29 cellular contexts compared by ENCODE assay signal in the genomic region with DNA sequence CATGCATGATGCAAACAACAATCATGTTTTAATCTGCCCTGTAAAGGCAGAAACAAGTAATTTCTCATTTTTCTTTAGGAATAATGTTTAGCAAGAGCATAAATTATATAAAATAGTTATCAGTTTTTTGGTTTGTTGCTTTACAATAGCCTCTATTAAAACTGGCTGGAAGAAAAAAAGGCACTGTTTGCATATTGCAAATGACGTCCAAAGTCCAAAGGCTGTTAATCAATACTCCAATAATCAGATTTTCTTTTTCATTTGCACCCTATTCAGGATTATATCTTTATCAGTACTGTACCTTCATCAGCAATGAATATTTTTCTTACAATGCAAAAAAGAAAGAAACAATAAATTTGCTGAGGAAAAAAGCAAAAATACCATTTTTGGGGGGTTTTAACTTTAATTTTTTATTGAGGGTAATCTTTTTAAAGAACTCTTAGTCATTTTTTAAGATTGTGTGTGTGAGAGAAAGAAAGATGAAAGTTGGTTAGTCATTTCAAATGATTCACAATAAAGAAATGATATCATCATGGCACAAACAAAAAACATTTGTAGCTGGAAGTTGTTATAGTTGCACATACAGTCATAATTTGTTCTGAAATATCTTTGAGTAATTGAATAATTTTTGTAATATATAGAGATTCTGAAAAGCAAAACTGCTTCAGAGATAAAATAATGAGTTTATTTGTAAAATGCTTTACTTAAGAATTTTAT. TPM values are rescaled to one million over a fixed set of nuclear protein-coding genes. Genes with fewer than 3 reads are reported as not detected.
DNase-seq lines count a peak whose midpoint lies in the region; ATAC-seq and TF ChIP-seq lines count a peak whose summit lies in the region.
"Had no signal": no experiment of that assay in that cellular context is flagged by ENCODE, and none has a peak within 500 bp of the region (broad histone marks: within the 10 kb centered on the region; RNA-seq: fewer than 3 reads in every experiment).

No MANE protein-coding gene starts in this region.

- no peak for ATAC-seq in SK-N-SH treated with all-trans-retinoic acid at 6 μM for 48 hours
- ATAC-seq: K562 had no signal

- 9% methylated on average over 1 of the region's 1 CpG for WGBS in SK-N-SH (ENCODE audit: low lambda C conversion rate)
- 68 to 70% (median 69%) methylated on average over 1 of the region's 1 CpG for WGBS in ovary, 3 donors

- no peak overlapping the region for H3K4me3 ChIP-seq in SK-N-SH (ENCODE audit: low read depth in 2 of 2, low read length in 1 of 2)
- no peak overlapping the region for H3K4me3 ChIP-seq in ovary
- H3K4me3 ChIP-seq: adrenal gland, BLaER1, breast epithelium, coronary artery, K562, lung, prostate gland, tibial artery had no signal

- no peak for TF ChIP-seq RAD21 in SK-N-SH (IDR thresholded peaks at IDR 0.05; ENCODE audit: low read length)

- H3K36me3 ChIP-seq in SK-N-SH (replicated peaks in 1 of 2; ENCODE audit: control insufficient read depth in 1 of 2, insufficient read depth in 2 of 2, low read length in 1 of 2) (no peaks in the 10 kb centered on the region), ovary (no peaks in the 10 kb centered on the region)
- H3K36me3 ChIP-seq: adrenal gland, BLaER1, breast epithelium, prostate gland, tibial artery had no signal

- H3K4me1 ChIP-seq in SK-N-SH (ENCODE audit: control insufficient read depth in 1 of 2, insufficient read depth in 2 of 2, low read depth in 1 of 2, low read length in 1 of 2) (no peaks in the 10 kb centered on the region), ovary (ENCODE audit: insufficient read depth) (no peaks in the 10 kb centered on the region)
- H3K4me1 ChIP-seq: adrenal gland, BLaER1, breast epithelium, prostate gland, tibial artery had no signal

- no peak for TF ChIP-seq EP300 in SK-N-SH (IDR thresholded peaks at IDR 0.05; ENCODE audit: borderline replicate concordance in 1 of 2, low read depth in 1 of 2, low read length in 1 of 2)
- no peak for TF ChIP-seq EP300 in ovary (IDR thresholded peaks at IDR 0.05)

- DNase-seq in SK-N-SH (no peak), amniotic epithelial cell (ENCODE audit: low read depth) (peak; percentile 20), iris pigment epithelial cell (ENCODE audit: low read depth) (peak; percentile 58), stromal cell of bone marrow (ENCODE audit: low read depth) (peak; percentile 45), ovary (no peak), GM10248 (ENCODE audit: extremely low spot score) (no peak), SIG-M5 (lab: John Stamatoyannopoulos, UW) (no peak)
- DNase-seq: activated B cell treated with CpG ODN at 0.5 μM for 24 hours; activated CD4-positive, alpha-beta T cell treated with anti-CD3 and anti-CD28 coated beads, Interleukin-2, amount 50 U/mL, for 48 hours; activated gamma-delta T cell treated with Interleukin-2 at 50 U/mL for 16 hours; adrenal gland; COR-L47; immature natural killer cell; NCI-H1436; NCI-H2171 treated with DMSO at 0.1 percent for 48 hours; NCI-H524 treated with DMSO at 0.1 percent for 48 hours; RPMI8226; stimulated activated CD4-positive, alpha-beta T cell treated with anti-CD3 and anti-CD28 coated beads, Interleukin-4, amount 100 ng/mL, for 1 hour; stimulated activated naive CD4-positive, alpha-beta T cell treated with Interleukin-2 at 50 U/mL for 16 hours; T1000; tibial artery had no signal

- POLR2A ChIA-PET in SK-N-SH (lab: Yijun Ruan, JAX) (no interaction called here), GM10248 (lab: Yijun Ruan, JAX) (no interaction called here)

- no peaks in the 10 kb centered on the region for H3K79me2 ChIP-seq in SK-N-SH (ENCODE audit: insufficient read depth)

- no peak overlapping the region for H3K4me2 ChIP-seq in SK-N-SH
- H3K4me2 ChIP-seq: BLaER1 had no signal

- H3K27ac ChIP-seq in SK-N-SH (ENCODE audit: low read depth in 2 of 2, low read length in 1 of 2) (no peak overlapping the region), ovary (no peak overlapping the region)
- H3K27ac ChIP-seq: 22Rv1, adrenal gland, BLaER1, breast epithelium, coronary artery, prostate gland, tibial artery had no signal

- CTCF ChIA-PET in SK-N-SH (lab: Yijun Ruan, JAX) (interaction anchor here (0.6 to 1.4 kb wide), 2 partner anchors 235 to 608 kb away, joined by 4 read pairs; no protein-coding TSS in a partner anchor), GM10248 (lab: Yijun Ruan, JAX) (interaction anchor here (0.9 kb wide), 1 partner anchor 52 kb away, joined by 3 read pairs; no protein-coding TSS in a partner anchor)

- intact Hi-C loops in ovary (cut with DNase I) = no loop called here

- no peaks in the 10 kb centered on the region for H3K9me3 ChIP-seq in SK-N-SH
- H3K9me3 ChIP-seq in ovary = no peaks in the 10 kb centered on the region
- H3K9me3 ChIP-seq: adrenal gland, breast epithelium, prostate gland, tibial artery had no signal

- no peak for TF ChIP-seq POLR2A in ovary (IDR thresholded peaks at IDR 0.05)

- no peak overlapping the region for H3K9ac ChIP-seq in SK-N-SH
- H3K9ac ChIP-seq: BLaER1 had no signal

- 0 out of 2 replicates have a peak, but pooled peaks cover 4% of the 10 kb centered on the region for H3K27me3 ChIP-seq in SK-N-SH (ENCODE audit: insufficient read depth)
- H3K27me3 ChIP-seq in ovary = no peaks in the 10 kb centered on the region
- H3K27me3 ChIP-seq: adrenal gland, BLaER1, breast epithelium, tibial artery had no signal

- no peak overlapping the region for H2AFZ ChIP-seq in SK-N-SH (ENCODE audit: low read depth)

- no peak for TF ChIP-seq CTCF in SK-N-SH (IDR thresholded peaks at IDR 0.05)
- no peak for TF ChIP-seq CTCF in ovary (IDR thresholded peaks at IDR 0.05)
- no peak for TF ChIP-seq CTCF in GM10248 (IDR thresholded peaks at IDR 0.05; ENCODE audit: control extremely low read depth, extremely low read depth, low read depth, missing control alignments)

- no peaks in the 10 kb centered on the region for H3F3A ChIP-seq in SK-N-SH (replicated peaks; ENCODE audit: insufficient read depth)

- H3K9me2 ChIP-seq in SK-N-SH = no peaks in the 10 kb centered on the region

- no peaks in the 10 kb centered on the region for H4K20me1 ChIP-seq in SK-N-SH (ENCODE audit: insufficient read depth)
- H4K20me1 ChIP-seq: BLaER1 had no signal

TF ChIP-seq in SK-N-SH, 30 proteins besides CTCF, POLR2A, EP300 and RAD21:
- TF ChIP-seq RXRA (IDR thresholded peaks at IDR 0.05; ENCODE audit: borderline replicate concordance, low read depth) (no peak), FOSL2 (IDR thresholded peaks at IDR 0.05; ENCODE audit: borderline replicate concordance, low read depth) (peak; percentile 30; the same call in 1 of the 2 replicates), JUND (IDR thresholded peaks at IDR 0.05) (0 out of 2 replicates have a peak, but pooled peaks have one; percentile 26), MEF2A (IDR thresholded peaks at IDR 0.05; ENCODE audit: borderline replicate concordance, low read depth) (no peak)

TF ChIP-seq in SK-N-SH treated with all-trans-retinoic acid at 6 μM for 48 hours, 23 proteins besides CTCF, POLR2A, EP300 and RAD21:
- no peak for TF ChIP-seq ARNTL (CRISPR knock-in tag; IDR thresholded peaks at IDR 0.05; ENCODE audit: borderline replicate concordance, low read depth)
- TF ChIP-seq, protein P1, sequence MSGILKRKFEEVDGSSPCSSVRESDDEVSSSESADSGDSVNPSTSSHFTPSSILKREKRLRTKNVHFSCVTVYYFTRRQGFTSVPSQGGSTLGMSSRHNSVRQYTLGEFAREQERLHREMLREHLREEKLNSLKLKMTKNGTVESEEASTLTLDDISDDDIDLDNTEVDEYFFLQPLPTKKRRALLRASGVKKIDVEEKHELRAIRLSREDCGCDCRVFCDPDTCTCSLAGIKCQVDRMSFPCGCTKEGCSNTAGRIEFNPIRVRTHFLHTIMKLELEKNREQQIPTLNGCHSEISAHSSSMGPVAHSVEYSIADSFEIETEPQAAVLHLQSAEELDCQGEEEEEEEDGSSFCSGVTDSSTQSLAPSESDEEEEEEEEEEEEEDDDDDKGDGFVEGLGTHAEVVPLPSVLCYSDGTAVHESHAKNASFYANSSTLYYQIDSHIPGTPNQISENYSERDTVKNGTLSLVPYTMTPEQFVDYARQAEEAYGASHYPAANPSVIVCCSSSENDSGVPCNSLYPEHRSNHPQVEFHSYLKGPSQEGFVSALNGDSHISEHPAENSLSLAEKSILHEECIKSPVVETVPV (CRISPR knock-in tag; IDR thresholded peaks at IDR 0.05) = no peak
- TF ChIP-seq, protein P2, sequence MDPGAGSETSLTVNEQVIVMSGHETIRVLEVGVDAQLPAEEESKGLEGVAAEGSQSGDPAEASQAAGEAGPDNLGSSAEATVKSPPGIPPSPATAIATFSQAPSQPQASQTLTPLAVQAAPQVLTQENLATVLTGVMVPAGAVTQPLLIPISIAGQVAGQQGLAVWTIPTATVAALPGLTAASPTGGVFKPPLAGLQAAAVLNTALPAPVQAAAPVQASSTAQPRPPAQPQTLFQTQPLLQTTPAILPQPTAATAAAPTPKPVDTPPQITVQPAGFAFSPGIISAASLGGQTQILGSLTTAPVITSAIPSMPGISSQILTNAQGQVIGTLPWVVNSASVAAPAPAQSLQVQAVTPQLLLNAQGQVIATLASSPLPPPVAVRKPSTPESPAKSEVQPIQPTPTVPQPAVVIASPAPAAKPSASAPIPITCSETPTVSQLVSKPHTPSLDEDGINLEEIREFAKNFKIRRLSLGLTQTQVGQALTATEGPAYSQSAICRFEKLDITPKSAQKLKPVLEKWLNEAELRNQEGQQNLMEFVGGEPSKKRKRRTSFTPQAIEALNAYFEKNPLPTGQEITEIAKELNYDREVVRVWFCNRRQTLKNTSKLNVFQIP (CRISPR knock-in tag; IDR thresholded peaks at IDR 0.05; ENCODE audit: borderline replicate concordance, low read depth) = no peak
- no peak for TF ChIP-seq ZNF565 (CRISPR knock-in tag; conservative IDR thresholded peaks at IDR 0.05; ENCODE audit: low read depth)

RNA-seq across cellular contexts. Expression of gene AKR1C2, which starts 44.4 kb away (rescaled TPM):
- polyA plus RNA-seq in SK-N-SH (2012; rRNA removed) = not detected in 2 replicates
- polyA plus RNA-seq in SK-N-SH (2012; cell fraction: cytosol; rRNA removed) = 0.06 TPM in 1 of 2 replicates, not detected in the other
- 0.07 TPM in 1 of 2 replicates, not detected in the other for polyA plus RNA-seq in SK-N-SH (2012; cell fraction: nucleus; rRNA removed)
- 10 to 100 TPM in 5 of 7 donors, 1 to 10 TPM in 2; 2.0 to 17.4 (median 14.0) TPM for total RNA-seq in ovary
- polyA plus RNA-seq in ovary = 10 to 100 TPM in 1 of 2 donors, 1 to 10 TPM in 1; 9.8 to 24.5 TPM
- total RNA-seq: activated B cell treated with CpG ODN at 0.5 μM for 24 hours had no signal
- polyA plus RNA-seq: immature natural killer cell had no signal

RNA-seq across cellular contexts. Expression of gene AKR1C3, which starts 46.1 kb away (rescaled TPM):
- polyA plus RNA-seq in SK-N-SH (2012; rRNA removed) = 0.28 and 0.70 TPM in 2 replicates
- 0.67 and 0.70 TPM in 2 replicates for polyA plus RNA-seq in SK-N-SH (2012; cell fraction: cytosol; rRNA removed)
- 0.79 and 0.95 TPM in 2 replicates for polyA plus RNA-seq in SK-N-SH (2012; cell fraction: nucleus; rRNA removed)
- total RNA-seq in ovary = 10 to 100 TPM; 10.7 to 26.5 (median 19.3) TPM
- polyA plus RNA-seq in ovary = 10 to 100 TPM; 12.5 to 13.8 TPM
- total RNA-seq: activated B cell treated with CpG ODN at 0.5 μM for 24 hours had no signal

Comparison
In these comparisons a context has a peak if more than half of its experiments do, and no peak if none do; other contexts are left out.
1. DNase-seq: peak in amniotic epithelial cell (single experiment), iris pigment epithelial cell (single experiment) and stromal cell of bone marrow (single experiment); none in SK-N-SH (single experiment), ovary (0 of 5), GM10248 (single experiment) and SIG-M5 (single experiment).
2. RNA of gene AKR1C2, which starts 44.4 kb away (polyA plus RNA-seq): 9.8 to 24.5 TPM in ovary; 0.06 to 0.07 TPM in SK-N-SH; every median in the first group is over 4 times any median in the second.
3. RNA of gene AKR1C3, which starts 46.1 kb away (polyA plus RNA-seq): 12.5 to 13.8 TPM in ovary; 0.28 to 0.95 TPM in SK-N-SH; every median in the first group is over 4 times any median in the second.